Comparison of ENCODE assay signal across 11 cellular contexts in genomic region chr11:132058211-132058772, GRCh38.
DNase-seq lines count a peak whose midpoint lies in the region; ATAC-seq and TF ChIP-seq lines count a peak whose summit lies in the region.
"Had no signal": no experiment of that assay in that cellular context is flagged by ENCODE, and none has a peak within 500 bp of the region (broad histone marks: within the 10 kb centered on the region; RNA-seq: fewer than 3 reads in every experiment).

No MANE protein-coding gene starts in this region.

- intact Hi-C loops in colonic mucosa (cut with DNase I), result no loop called here
- intact Hi-C loops in lower lobe of right lung (cut with DNase I), result no loop called here
- intact Hi-C loops in gastrocnemius medialis (cut with DNase I; ENCODE audit: low total_unique reads), result no loop called here

- peak; percentile 34 for DNase-seq in AG20443 (ENCODE audit: low spot score)
- peak; percentile 99 for DNase-seq in MV-4-11 (lab: John Stamatoyannopoulos, UW)
- DNase-seq in colonic mucosa, result no peak
- DNase-seq in lower lobe of right lung, result no peak
- no peak for DNase-seq in T1000 (lab: John Stamatoyannopoulos, UW)
- no peak for DNase-seq in gastrocnemius medialis
- DNase-seq: activated CD4-positive, alpha-beta T cell treated with anti-CD3 and anti-CD28 coated beads, Interleukin-2, amount 50 U/mL, for 48 hours; MM.1S had no signal

- H3K4me3 ChIP-seq in colonic mucosa (no peak overlapping the region), lower lobe of right lung (no peak overlapping the region), gastrocnemius medialis (no peak overlapping the region)

- ATAC-seq in lower lobe of right lung, result peak; percentile 65 to 81
- no peak for ATAC-seq in GM19395 (IDR thresholded peaks at IDR 0.05; ENCODE audit: unreplicated experiment)
- no peak for ATAC-seq in HG02870 (IDR thresholded peaks at IDR 0.05; ENCODE audit: unreplicated experiment)
- no peak for ATAC-seq in gastrocnemius medialis
- ATAC-seq: Panc1 had no signal

- H3K4me1 ChIP-seq in colonic mucosa (no peaks in the 10 kb centered on the region), lower lobe of right lung (no peaks in the 10 kb centered on the region), gastrocnemius medialis (peaks cover 0 to 3% of the 10 kb centered on the region in 2 donors)

- in situ Hi-C loops in gastrocnemius medialis (cut with MboI; ENCODE audit: low sequenced_read_pairs in 4 of 4), result no loop called here

- TF ChIP-seq CTCF in colonic mucosa (IDR thresholded peaks at IDR 0.05) (no peak), lower lobe of right lung (IDR thresholded peaks at IDR 0.05) (no peak), gastrocnemius medialis (IDR thresholded peaks at IDR 0.05 in 4 of 5, conservative IDR thresholded peaks at IDR 0.05 in 1 of 5) (no peak)

- H3K9me3 ChIP-seq in colonic mucosa (no peaks in the 10 kb centered on the region), lower lobe of right lung (no peaks in the 10 kb centered on the region), gastrocnemius medialis (no peaks in the 10 kb centered on the region)

- H3K27ac ChIP-seq in colonic mucosa (peak overlapping the region; percentile 30), lower lobe of right lung (peak overlapping the region; percentile 31), gastrocnemius medialis (no peak overlapping the region)

- no peak for TF ChIP-seq POLR2A in gastrocnemius medialis (IDR thresholded peaks at IDR 0.05)

- H3K27me3 ChIP-seq in colonic mucosa, result no peaks in the 10 kb centered on the region
- H3K27me3 ChIP-seq in lower lobe of right lung (ENCODE audit: low read depth), result no peaks in the 10 kb centered on the region
- H3K27me3 ChIP-seq in gastrocnemius medialis, result no peaks in the 10 kb centered on the region

- H3K36me3 ChIP-seq in colonic mucosa (no peaks in the 10 kb centered on the region), lower lobe of right lung (no peaks in the 10 kb centered on the region), gastrocnemius medialis (no peaks in the 10 kb centered on the region)

- no peak overlapping the region for H3K9ac ChIP-seq in colonic mucosa (ENCODE audit: low read depth in 2 of 2, low read length in 2 of 2)

Comparison
In these comparisons a context has a peak if more than half of its experiments do, and no peak if none do; other contexts are left out.
1. DNase-seq: peak in AG20443 (single experiment) and MV-4-11 (single experiment); none in colonic mucosa (single experiment), lower lobe of right lung (single experiment), T1000 (single experiment) and gastrocnemius medialis (0 of 2).
2. H3K27ac ChIP-seq: peak in colonic mucosa (single experiment) and lower lobe of right lung (single experiment); none in gastrocnemius medialis (0 of 4).
3. ATAC-seq: peak in lower lobe of right lung (2 of 2); none in GM19395 (single experiment), HG02870 (single experiment) and gastrocnemius medialis (0 of 2).